Comparison of ENCODE assay signal across 31 cellular contexts in genomic region chr2:36559221-36559942, GRCh38. TPM values are rescaled to one million over a fixed set of nuclear protein-coding genes. Genes with fewer than 3 reads are reported as not detected.
DNase-seq lines count a peak whose midpoint lies in the region; ATAC-seq, FAIRE-seq and TF ChIP-seq lines count a peak whose summit lies in the region.
"Had no signal": no experiment of that assay in that cellular context is flagged by ENCODE, and none has a peak within 500 bp of the region (broad histone marks: within the 10 kb centered on the region; RNA-seq: fewer than 3 reads in every experiment).

No MANE protein-coding gene starts in this region.

- no peaks in the 10 kb centered on the region for H3K79me1 ChIP-seq in mesendoderm (ENCODE audit: low read length)

- H3K36me3 Mint-ChIP-seq in GM23338 (ENCODE audit: low read depth): peaks cover 7% of the 10 kb centered on the region; the same call in 2 of the 3 replicates
- H3K36me3 Mint-ChIP-seq in stimulated activated effector memory CD8-positive, alpha-beta T cell treated with anti-CD3 and anti-CD28 coated beads, Interleukin-12 subunit alpha, Interleukin-12 subunit beta, amount 100 ng/mL, for 72 hours: peaks cover 42% of the 10 kb centered on the region
- peaks cover 19% of the 10 kb centered on the region for H3K36me3 Mint-ChIP-seq in activated CD4-positive, alpha-beta memory T cell treated with anti-CD3 and anti-CD28 coated beads for 36 hours

- no peak for DNase-seq in A549 (ENCODE audit: low read depth in 1 of 2, low spot score in 1 of 2)
- DNase-seq in GM23338 (ENCODE audit: low spot score): peak; percentile 31
- peak; percentile 42 for DNase-seq in NCI-H82 treated with DMSO at 0.1 percent for 48 hours (lab: John Stamatoyannopoulos, UW; ENCODE audit: unreplicated experiment)
- DNase-seq in mesendoderm: no peak
- no peak for DNase-seq in stimulated activated effector memory CD8-positive, alpha-beta T cell treated with anti-CD3 and anti-CD28 coated beads, Interleukin-12 subunit alpha, Interleukin-12 subunit beta, amount 100 ng/mL, for 72 hours (ENCODE audit: low spot score in 2 of 2)
- DNase-seq in Karpas-422: no peak
- DNase-seq in activated naive CD4-positive, alpha-beta T cell treated with anti-CD3 and anti-CD28 coated beads, Interleukin-2, amount 50 U/mL, for 16 hours: no peak
- DNase-seq in activated CD4-positive, alpha-beta memory T cell treated with anti-CD3 and anti-CD28 coated beads for 36 hours: no peak
- DNase-seq: ACHN; activated CD4-positive, alpha-beta T cell treated with anti-CD3 and anti-CD28 coated beads, Interleukin-2, amount 10 ng/mL, durations not matched to agents 7 days and 5 days; activated naive CD4-positive, alpha-beta T cell treated with Interleukin-2 at 50 U/mL for 16 hours; activated T-cell treated with anti-CD3 and anti-CD28 coated beads, Interleukin-2, amount 50 U/mL, for 48 hours; adrenal gland; brain microvascular endothelial cell; DMS79 treated with DMSO at 0.1 percent for 48 hours; KG1; left ventricle myocardium inferior; midbrain; MM.1S; naive thymus-derived CD4-positive, alpha-beta T cell; NCI-H2029; NCI-H226; NCI-H774; occipital lobe; stimulated activated naive CD8-positive, alpha-beta T cell treated with anti-CD3 and anti-CD28 coated beads, Interleukin-15, amount 100 ng/mL, for 72 hours had no signal

- H3K9me2 ChIP-seq in GM23338 (ENCODE audit: insufficient read depth) (no peaks in the 10 kb centered on the region), Karpas-422 (replicated peaks; ENCODE audit: insufficient read depth, low read length) (no peaks in the 10 kb centered on the region)

- peaks cover 40% of the 10 kb centered on the region for H3K4me1 Mint-ChIP-seq in GM23338
- peaks cover 11% of the 10 kb centered on the region for H3K4me1 Mint-ChIP-seq in stimulated activated effector memory CD8-positive, alpha-beta T cell treated with anti-CD3 and anti-CD28 coated beads, Interleukin-12 subunit alpha, Interleukin-12 subunit beta, amount 100 ng/mL, for 72 hours
- H3K4me1 Mint-ChIP-seq in activated CD4-positive, alpha-beta memory T cell treated with anti-CD3 and anti-CD28 coated beads for 36 hours (ENCODE audit: low read depth): peaks cover 7% of the 10 kb centered on the region
- H3K4me1 Mint-ChIP-seq: stimulated activated naive CD8-positive, alpha-beta T cell treated with anti-CD3 and anti-CD28 coated beads, Interleukin-15, amount 100 ng/mL, for 72 hours had no signal

- POLR2A ChIA-PET in A549 (lab: Yijun Ruan, JAX): no interaction called here
- POLR2A ChIA-PET in activated CD4-positive, alpha-beta memory T cell treated with anti-CD3 and anti-CD28 coated beads for 36 hours (lab: Charles Lee): no interaction called here

- no peak overlapping the region for H2BK120ac ChIP-seq in mesendoderm (ENCODE audit: low read depth, low read length)

- no peak overlapping the region for H3K27ac Mint-ChIP-seq in GM23338
- no peak overlapping the region for H3K27ac Mint-ChIP-seq in stimulated activated effector memory CD8-positive, alpha-beta T cell treated with anti-CD3 and anti-CD28 coated beads, Interleukin-12 subunit alpha, Interleukin-12 subunit beta, amount 100 ng/mL, for 72 hours
- H3K27ac Mint-ChIP-seq in activated CD4-positive, alpha-beta memory T cell treated with anti-CD3 and anti-CD28 coated beads for 36 hours: no peak overlapping the region
- H3K27ac Mint-ChIP-seq: activated CD4-positive, alpha-beta T cell treated with anti-CD3 and anti-CD28 coated beads, Interleukin-2, amount 10 ng/mL, durations not matched to agents 7 days and 5 days; stimulated activated naive CD8-positive, alpha-beta T cell treated with anti-CD3 and anti-CD28 coated beads, Interleukin-15, amount 100 ng/mL, for 72 hours; T-helper 2 cell treated with Interferon-gamma antibody and Interleukin-4, amounts not matched to agents 5 μg/mL and 100 μg/mL, for 36 hours had no signal

- TF ChIP-seq RAD21 in A549 (conservative IDR thresholded peaks at IDR 0.05 in 1 of 2, IDR thresholded peaks at IDR 0.05 in 1 of 2): no peak

- no peak overlapping the region for H2BK5ac ChIP-seq in mesendoderm (ENCODE audit: low read length)

- WGBS in A549 (ENCODE audit: missing lambda C conversion rate): 95% methylated on average over 11 of the region's 11 CpGs
- no CpG with 5 or more reads among the region's 11 CpGs for WGBS in mesendoderm (ENCODE audit: extremely low coverage, insufficient coverage, low lambda C conversion rate)

- H3K4me3 ChIP-seq in A549 (no peak overlapping the region), GM23338 (no peak overlapping the region), mesendoderm (ENCODE audit: low read length) (no peak overlapping the region), Karpas-422 (ENCODE audit: low read length) (no peak overlapping the region)
- H3K4me3 ChIP-seq: adrenal gland, left ventricle myocardium inferior, SK-N-MC, skin epidermis had no signal

- H3K4me1 ChIP-seq in A549: peaks cover 65% of the 10 kb centered on the region
- H3K4me1 ChIP-seq in GM23338 (ENCODE audit: insufficient read depth): peaks cover 17% of the 10 kb centered on the region
- peaks cover under 1% of the 10 kb centered on the region for H3K4me1 ChIP-seq in mesendoderm (ENCODE audit: control insufficient read depth, low read depth, low read length)
- no peaks in the 10 kb centered on the region for H3K4me1 ChIP-seq in Karpas-422 (ENCODE audit: low read length)

- H3K18ac ChIP-seq in mesendoderm (ENCODE audit: low read length): peak overlapping the region; percentile 84

- peak overlapping the region; percentile 25 for H3K56ac ChIP-seq in mesendoderm (ENCODE audit: low read length)

- no peak for TF ChIP-seq POLR2A in A549 (IDR thresholded peaks at IDR 0.05; ENCODE audit: low read length)

- TF ChIP-seq CTCF in A549 (IDR thresholded peaks at IDR 0.05) (no peak), GM23338 (conservative IDR thresholded peaks at IDR 0.05; ENCODE audit: low read depth in 2 of 2) (no peak)

- intact Hi-C loops in activated CD4-positive, alpha-beta memory T cell treated with anti-CD3 and anti-CD28 coated beads for 36 hours (cut with micrococcal nuclease): no loop called here

- H4K8ac ChIP-seq in mesendoderm (ENCODE audit: low read depth, low read length): no peak overlapping the region

- no peaks in the 10 kb centered on the region for H4K20me1 ChIP-seq in GM23338 (replicated peaks; ENCODE audit: insufficient read depth)
- no peaks in the 10 kb centered on the region for H4K20me1 ChIP-seq in Karpas-422 (ENCODE audit: insufficient read depth, low read depth, low read length)

- no peaks in the 10 kb centered on the region for H3K27me3 ChIP-seq in GM23338 (ENCODE audit: insufficient read depth)
- H3K27me3 ChIP-seq in mesendoderm (ENCODE audit: insufficient read depth, low read length, poor library complexity): no peaks in the 10 kb centered on the region
- H3K27me3 ChIP-seq in Karpas-422 (ENCODE audit: low read length): no peaks in the 10 kb centered on the region
- H3K27me3 ChIP-seq: adrenal gland, brain microvascular endothelial cell had no signal

- no peak overlapping the region for H3K23ac ChIP-seq in mesendoderm (ENCODE audit: low read length)

- H3K4ac ChIP-seq in mesendoderm (ENCODE audit: low read depth, low read length): no peak overlapping the region

- TF ChIP-seq EP300 in A549 (IDR thresholded peaks at IDR 0.05): no peak

- no peak overlapping the region for H3K4me3 Mint-ChIP-seq in GM23338
- no peak overlapping the region for H3K4me3 Mint-ChIP-seq in stimulated activated effector memory CD8-positive, alpha-beta T cell treated with anti-CD3 and anti-CD28 coated beads, Interleukin-12 subunit alpha, Interleukin-12 subunit beta, amount 100 ng/mL, for 72 hours
- no peak overlapping the region for H3K4me3 Mint-ChIP-seq in activated CD4-positive, alpha-beta memory T cell treated with anti-CD3 and anti-CD28 coated beads for 36 hours
- H3K4me3 Mint-ChIP-seq: activated CD4-positive, alpha-beta T cell treated with anti-CD3 and anti-CD28 coated beads, Interleukin-2, amount 10 ng/mL, durations not matched to agents 7 days and 5 days; naive thymus-derived CD4-positive, alpha-beta T cell; stimulated activated naive CD8-positive, alpha-beta T cell treated with anti-CD3 and anti-CD28 coated beads, Interleukin-15, amount 100 ng/mL, for 72 hours; T-helper 2 cell treated with Interferon-gamma antibody and Interleukin-4, amounts not matched to agents 5 μg/mL and 100 μg/mL, for 36 hours had no signal

- H2AFZ ChIP-seq in GM23338 (no peak overlapping the region), Karpas-422 (ENCODE audit: low read length) (no peak overlapping the region)

- H2BK15ac ChIP-seq in mesendoderm (replicated peaks; ENCODE audit: low read depth): no peak overlapping the region

- H3K9me3 ChIP-seq in A549 (no peaks in the 10 kb centered on the region), Karpas-422 (ENCODE audit: low read length) (no peaks in the 10 kb centered on the region)
- H3K9me3 ChIP-seq: adrenal gland, left ventricle myocardium inferior had no signal

- H3F3A ChIP-seq in GM23338 (replicated peaks; ENCODE audit: low read depth): no peaks in the 10 kb centered on the region

- peaks cover 5% of the 10 kb centered on the region for H3K27me3 Mint-ChIP-seq in GM23338 (ENCODE audit: insufficient read depth, low read depth, poor library complexity)
- no peaks in the 10 kb centered on the region for H3K27me3 Mint-ChIP-seq in activated CD4-positive, alpha-beta memory T cell treated with anti-CD3 and anti-CD28 coated beads for 36 hours
- H3K27me3 Mint-ChIP-seq: activated CD4-positive, alpha-beta T cell treated with anti-CD3 and anti-CD28 coated beads, Interleukin-2, amount 10 ng/mL, durations not matched to agents 7 days and 5 days; naive thymus-derived CD4-positive, alpha-beta T cell; stimulated activated naive CD8-positive, alpha-beta T cell treated with anti-CD3 and anti-CD28 coated beads, Interleukin-15, amount 100 ng/mL, for 72 hours had no signal

- peak; percentile 63 for FAIRE-seq in A549 (lab: Jason Lieb, UNC)
- FAIRE-seq: GM18507, islet of Langerhans had no signal

- H3K79me2 ChIP-seq in GM23338 (replicated peaks; ENCODE audit: insufficient read depth) (no peaks in the 10 kb centered on the region; the same call in 1 of the 2 replicates), mesendoderm (ENCODE audit: control insufficient read depth, insufficient read depth, low read length) (no peaks in the 10 kb centered on the region), Karpas-422 (ENCODE audit: low read length) (peaks cover 25% of the 10 kb centered on the region)

- CTCF ChIA-PET in A549 (lab: Yijun Ruan, JAX): interaction anchor here (0.9 to 8.4 kb wide), 3 partner anchors 10 to 207 kb away, joined by 3 to 35 read pairs (median 3); no protein-coding TSS in a partner anchor
- CTCF ChIA-PET in activated CD4-positive, alpha-beta memory T cell treated with anti-CD3 and anti-CD28 coated beads for 36 hours (lab: Charles Lee): no interaction called here

- ATAC-seq in A549 (no peak), GM23338 (peak; percentile 87)
- ATAC-seq in stimulated activated effector memory CD8-positive, alpha-beta T cell treated with anti-CD3 and anti-CD28 coated beads, Interleukin-12 subunit alpha, Interleukin-12 subunit beta, amount 100 ng/mL, for 72 hours: no peak
- ATAC-seq: naive thymus-derived CD4-positive, alpha-beta T cell; stimulated activated naive CD8-positive, alpha-beta T cell treated with anti-CD3 and anti-CD28 coated beads, Interleukin-15, amount 100 ng/mL, for 72 hours had no signal

- H3K9me3 Mint-ChIP-seq in GM23338: no peaks in the 10 kb centered on the region
- no peaks in the 10 kb centered on the region for H3K9me3 Mint-ChIP-seq in stimulated activated effector memory CD8-positive, alpha-beta T cell treated with anti-CD3 and anti-CD28 coated beads, Interleukin-12 subunit alpha, Interleukin-12 subunit beta, amount 100 ng/mL, for 72 hours
- no peaks in the 10 kb centered on the region for H3K9me3 Mint-ChIP-seq in activated CD4-positive, alpha-beta memory T cell treated with anti-CD3 and anti-CD28 coated beads for 36 hours
- H3K9me3 Mint-ChIP-seq: activated CD4-positive, alpha-beta T cell treated with anti-CD3 and anti-CD28 coated beads, Interleukin-2, amount 10 ng/mL, durations not matched to agents 7 days and 5 days; naive thymus-derived CD4-positive, alpha-beta T cell; stimulated activated naive CD8-positive, alpha-beta T cell treated with anti-CD3 and anti-CD28 coated beads, Interleukin-15, amount 100 ng/mL, for 72 hours; T-helper 2 cell treated with Interferon-gamma antibody and Interleukin-4, amounts not matched to agents 5 μg/mL and 100 μg/mL, for 36 hours had no signal

- H3K36me3 ChIP-seq in GM23338 (ENCODE audit: insufficient read depth) (no peaks in the 10 kb centered on the region), mesendoderm (ENCODE audit: control insufficient read depth, insufficient read depth, low read length) (no peaks in the 10 kb centered on the region), Karpas-422 (ENCODE audit: insufficient read depth, low read length) (peaks cover 8% of the 10 kb centered on the region; the same call in 1 of the 2 replicates)
- H3K36me3 ChIP-seq: adrenal gland had no signal

- H3K4me2 ChIP-seq in A549: no peak overlapping the region
- no peak overlapping the region for H3K4me2 ChIP-seq in GM23338
- H3K4me2 ChIP-seq in mesendoderm (ENCODE audit: low read length): no peak overlapping the region
- H3K4me2 ChIP-seq in Karpas-422 (ENCODE audit: low read depth, low read length, poor library complexity, severe bottlenecking): no peak overlapping the region

- H2AK5ac ChIP-seq in mesendoderm (ENCODE audit: low read length): no peak overlapping the region

- H3K9ac ChIP-seq in mesendoderm (ENCODE audit: low read length): no peak overlapping the region
- no peak overlapping the region for H3K9ac ChIP-seq in Karpas-422 (ENCODE audit: low read length)

- no peak overlapping the region for H4K5ac ChIP-seq in mesendoderm (ENCODE audit: low read length)

- H3K27ac ChIP-seq in A549 (peak overlapping the region in 1 of 2 experiments; percentile 63; a peak in 3 of 6 replicates), GM23338 (ENCODE audit: low read depth) (no peak overlapping the region), mesendoderm (ENCODE audit: low read depth, low read length) (peak overlapping the region; percentile 3), Karpas-422 (ENCODE audit: low read length) (no peak overlapping the region)
- H3K27ac ChIP-seq: adrenal gland, brain microvascular endothelial cell, left ventricle myocardium inferior, RWPE1, SK-N-MC, skin epidermis had no signal

RNA-seq across cellular contexts. Expression of gene FEZ2, which starts 38.6 kb away (rescaled TPM):
- 92.1 and 124 TPM in 2 replicates for polyA plus RNA-seq in A549 (2011; rRNA removed)
- polyA plus RNA-seq in A549 (2012; cell fraction: cytosol; rRNA removed): 23.9 and 28.0 TPM in 2 replicates
- 11.2 and 21.3 TPM in 2 replicates for polyA plus RNA-seq in A549 (2012; cell fraction: nucleus; rRNA removed)
- 52.5 to 64.4 TPM (median 56.5 TPM) in 3 replicates for polyA plus RNA-seq in A549 (2017; fragmentation: RNase III; extraction: RNeasy Plus Mini Kit Qiagen cat#74134 plus additional on column Dnase treatment)
- polyA minus RNA-seq in A549 (2011; rRNA and poly(A)+ RNA removed): 19.5 and 20.3 TPM in 2 replicates
- 25.9 and 28.0 TPM in 2 replicates for total RNA-seq in GM23338 (2014; rRNA removed; shearing (Covaris generic))
- polyA plus RNA-seq in GM23338 (2016; fragmentation: Nextera tagmentation; extraction: Ambion mirVana): 32.9 and 35.9 TPM in 2 replicates
- 22.8 TPM for polyA plus RNA-seq in mesendoderm (2013, experiment 1 of 2)
- 23.2 TPM for polyA plus RNA-seq in mesendoderm (2013, experiment 2 of 2)
- total RNA-seq in Karpas-422 (2014; rRNA removed; shearing (Covaris generic); ENCODE audit: low replicate concordance): 32.7 and 37.7 TPM in 2 replicates
- total RNA-seq in activated CD4-positive, alpha-beta memory T cell treated with anti-CD3 and anti-CD28 coated beads for 36 hours: 1 to 10 TPM; 6.8 to 9.3 TPM

Comparison
In these comparisons a context has a peak if more than half of its experiments do, and no peak if none do; other contexts are left out.
1. DNase-seq: peak in GM23338 (single experiment) and NCI-H82 treated with DMSO at 0.1 percent for 48 hours (single experiment); none in A549 (0 of 2), mesendoderm (single experiment), stimulated activated effector memory CD8-positive, alpha-beta T cell treated with anti-CD3 and anti-CD28 coated beads, Interleukin-12 subunit alpha, Interleukin-12 subunit beta, amount 100 ng/mL, for 72 hours (0 of 2), Karpas-422 (single experiment), activated naive CD4-positive, alpha-beta T cell treated with anti-CD3 and anti-CD28 coated beads, Interleukin-2, amount 50 U/mL, for 16 hours (single experiment) and activated CD4-positive, alpha-beta memory T cell treated with anti-CD3 and anti-CD28 coated beads for 36 hours (single experiment).